ENCODE assay signal across 1 cellular context in genomic region chrX:78075787-78076389, GRCh38.
TF ChIP-seq lines count a peak whose summit lies in the region.

No MANE protein-coding gene starts in this region.

TF ChIP-seq in SK-N-SH treated with all-trans-retinoic acid at 6 μM for 48 hours, 23 proteins besides CTCF, POLR2A, EP300 and RAD21 (continued from another document):
- no peak for TF ChIP-seq TSHZ2 (CRISPR knock-in tag; IDR thresholded peaks at IDR 0.05)
- TF ChIP-seq POU6F1 (CRISPR knock-in tag; IDR thresholded peaks at IDR 0.05; ENCODE audit: borderline replicate concordance, low read depth), result no peak
- no peak for TF ChIP-seq ZNF565 (CRISPR knock-in tag; conservative IDR thresholded peaks at IDR 0.05; ENCODE audit: low read depth)
- no peak for TF ChIP-seq PPARA (CRISPR knock-in tag; IDR thresholded peaks at IDR 0.05; ENCODE audit: borderline replicate concordance)
- no peak for TF ChIP-seq OSR1 (CRISPR knock-in tag; IDR thresholded peaks at IDR 0.05)
- TF ChIP-seq PATZ1 (CRISPR knock-in tag; IDR thresholded peaks at IDR 0.05; ENCODE audit: borderline replicate concordance), result no peak
TF ChIP-seq in SK-N-SH treated with all-trans-retinoic acid at 6 μM for 48 hours: peak in this region for 0.
